20 cellular contexts compared by ENCODE assay signal in genomic region chr7:400901-401485, GRCh38.
"Had no signal": no experiment of that assay in that cellular context is flagged by ENCODE, and none has a peak within 500 bp of the region (broad histone marks: within the 10 kb centered on the region; RNA-seq: fewer than 3 reads in every experiment).

No MANE protein-coding gene starts in this region.

- H3K36me3 ChIP-seq: neutrophil, SJSA1, upper lobe of right lung had no signal

- H3K27ac ChIP-seq: neutrophil, SJSA1, upper lobe of right lung had no signal

- ATAC-seq: left colon, right cardiac atrium, upper lobe of right lung, WTC11 had no signal

- H3K4me3 ChIP-seq: SJSA1, upper lobe of right lung had no signal

- DNase-seq: activated CD4-positive, alpha-beta T cell treated with anti-CD3 and anti-CD28 coated beads, Interleukin-2, amount 10 ng/mL, durations not matched to agents 24 days and 14 days; activated gamma-delta T cell treated with Interleukin-2 at 50 U/mL for 16 hours; activated T-cell treated with anti-CD3 and anti-CD28 coated beads, Interleukin-2, amount 50 U/mL, for 48 hours; amniotic stem cell; cortex of kidney; effector CD8-positive, alpha-beta T cell; foreskin melanocyte; immature natural killer cell; mammary epithelial cell; naive B cell; small intestine; stimulated activated CD4-positive, alpha-beta T cell treated with anti-CD3 and anti-CD28 coated beads, Interleukin-4, amount 100 ng/mL, for 4 hours; stimulated activated CD8-positive, alpha-beta memory T cell treated with anti-CD3 and anti-CD28 coated beads, Interleukin-4, amount 100 ng/mL, for 48 hours; stimulated activated naive CD4-positive, alpha-beta T cell treated with Interleukin-2 at 50 U/mL for 16 hours; upper lobe of right lung had no signal

- H3K4me1 ChIP-seq: SJSA1, upper lobe of right lung had no signal

- H3K27me3 ChIP-seq: neutrophil, SJSA1 had no signal
